Comparison of ENCODE assay signal across 8 cellular contexts in the genomic region with DNA sequence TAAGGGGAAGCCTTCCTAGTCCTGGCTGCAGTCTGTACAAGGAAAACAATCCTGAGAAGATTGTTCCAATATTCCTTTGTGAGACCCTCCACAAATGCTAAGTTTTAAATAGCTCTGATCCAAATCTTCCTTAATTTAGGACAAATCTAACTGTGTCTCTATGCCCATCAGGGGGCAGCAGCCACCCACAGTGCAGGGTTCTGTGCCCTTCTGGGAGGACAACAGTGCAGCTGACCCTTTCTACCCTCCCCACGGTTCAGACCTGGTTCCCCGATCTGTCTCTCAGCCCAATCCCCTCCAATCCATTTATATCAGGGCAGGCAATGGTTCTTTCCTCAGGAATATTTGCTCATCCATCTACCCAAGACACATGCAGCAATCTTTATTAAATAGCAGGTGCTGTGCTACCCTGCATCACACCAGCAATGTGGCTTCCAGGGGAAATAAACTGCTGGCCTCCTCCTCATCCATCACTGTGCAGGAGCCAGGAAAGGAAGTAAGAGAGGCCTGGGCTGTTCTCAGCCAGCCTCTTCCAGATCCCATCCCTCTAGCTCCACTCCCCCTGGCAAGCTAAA. TPM values are rescaled to one million over a fixed set of nuclear protein-coding genes. Genes with fewer than 3 reads are reported as not detected.
DNase-seq lines count a peak whose midpoint lies in the region; ATAC-seq and TF ChIP-seq lines count a peak whose summit lies in the region.

No MANE protein-coding gene starts in this region.

- H3K27me3 ChIP-seq in DOHH2 (ENCODE audit: control insufficient read depth, low read length) (peaks cover 11% of the 10 kb centered on the region), MM.1S (replicated peaks; ENCODE audit: insufficient read depth, low read length) (peaks cover 36% of the 10 kb centered on the region), mesenchymal stem cell (ENCODE audit: control insufficient read depth in 1 of 2, insufficient read depth in 1 of 2, low read length in 2 of 2) (peaks cover 36 to 48% of the 10 kb centered on the region in 2 experiments), upper lobe of right lung (peaks cover 25% of the 10 kb centered on the region)

- no peak overlapping the region for H4K91ac ChIP-seq in mesenchymal stem cell (ENCODE audit: low read length)

- H2AFZ ChIP-seq in MM.1S (ENCODE audit: low read length) (no peak overlapping the region), mesenchymal stem cell (ENCODE audit: low read depth, low read length) (no peak overlapping the region)

- no peak overlapping the region for H4K8ac ChIP-seq in mesenchymal stem cell (ENCODE audit: low read length)

- H3K4me2 ChIP-seq in DOHH2 (ENCODE audit: low read length) = no peak overlapping the region
- no peak overlapping the region for H3K4me2 ChIP-seq in MM.1S (ENCODE audit: low read depth, low read length)
- H3K4me2 ChIP-seq in mesenchymal stem cell (ENCODE audit: low read length, poor library complexity, severe bottlenecking) = no peak overlapping the region

- no peak overlapping the region for H2BK5ac ChIP-seq in mesenchymal stem cell (ENCODE audit: low read depth, low read length, poor library complexity, severe bottlenecking)

- H3K9ac ChIP-seq in MM.1S (ENCODE audit: low read length) (no peak overlapping the region), mesenchymal stem cell (ENCODE audit: low read length) (no peak overlapping the region)

- no peak overlapping the region for H3K4me3 ChIP-seq in DOHH2 (ENCODE audit: low read length)
- H3K4me3 ChIP-seq in MM.1S (ENCODE audit: low read length) = no peak overlapping the region
- no peak overlapping the region for H3K4me3 ChIP-seq in mesenchymal stem cell (ENCODE audit: insufficient read depth in 1 of 2, low read depth in 1 of 2, low read length in 2 of 2)
- no peak overlapping the region for H3K4me3 ChIP-seq in upper lobe of right lung

- no peaks in the 10 kb centered on the region for H4K20me1 ChIP-seq in DOHH2 (ENCODE audit: control insufficient read depth, insufficient read depth, low read depth, low read length)
- no peaks in the 10 kb centered on the region for H4K20me1 ChIP-seq in MM.1S (ENCODE audit: insufficient read depth, low read length)

- H3K79me2 ChIP-seq in DOHH2 (ENCODE audit: control insufficient read depth, low read length) (peaks cover 9% of the 10 kb centered on the region), MM.1S (ENCODE audit: low read length) (peaks cover 9% of the 10 kb centered on the region)

- no peak overlapping the region for H3K4ac ChIP-seq in mesenchymal stem cell (ENCODE audit: low read depth in 1 of 2, low read length in 2 of 2)

- H3K27ac ChIP-seq in DOHH2 (ENCODE audit: low read depth, low read length) (no peak overlapping the region), MM.1S (ENCODE audit: low read length) (no peak overlapping the region), mesenchymal stem cell (ENCODE audit: low read length, poor library complexity, severe bottlenecking) (no peak overlapping the region), upper lobe of right lung (no peak overlapping the region)

- ATAC-seq in upper lobe of right lung (peak; percentile 35), HG02852 (IDR thresholded peaks at IDR 0.05; ENCODE audit: unreplicated experiment) (no peak), HG02884 (IDR thresholded peaks at IDR 0.05; ENCODE audit: unreplicated experiment) (no peak)

- no peak overlapping the region for H3K14ac ChIP-seq in mesenchymal stem cell (ENCODE audit: low read length in 2 of 2)

- DNase-seq in MM.1S (peak; percentile 42), UCSD-AML1 (lab: John Stamatoyannopoulos, UW; ENCODE audit: unreplicated experiment) (peak; percentile 37), dedifferentiated amniotic fluid mesenchymal stem cell (ENCODE audit: extremely low spot score) (peak; percentile 47), mesenchymal stem cell (peak; percentile 63), upper lobe of right lung (peak; percentile 71)

- intact Hi-C loops in upper lobe of right lung (cut with DNase I) = no loop called here

- peak; percentile 85 for TF ChIP-seq CTCF in DOHH2 (IDR thresholded peaks at IDR 0.05; ENCODE audit: low read depth, low read length, poor library complexity, severe bottlenecking)
- peak; percentile 78 for TF ChIP-seq CTCF in MM.1S (IDR thresholded peaks at IDR 0.05; ENCODE audit: low read length)
- peak; percentile 55 for TF ChIP-seq CTCF in upper lobe of right lung (IDR thresholded peaks at IDR 0.05)

- no peak overlapping the region for H2BK15ac ChIP-seq in mesenchymal stem cell (ENCODE audit: low read depth, poor library complexity, severe bottlenecking)

- H3K36me3 ChIP-seq in DOHH2 (ENCODE audit: control insufficient read depth, low read length) (peaks cover 5% of the 10 kb centered on the region; the same call in 1 of the 2 replicates), MM.1S (replicated peaks; ENCODE audit: insufficient read depth, low read length) (no peaks in the 10 kb centered on the region), mesenchymal stem cell (ENCODE audit: control insufficient read depth in 1 of 2, insufficient read depth in 2 of 2, low read depth in 1 of 2, low read length in 2 of 2) (no peaks in the 10 kb centered on the region), upper lobe of right lung (no peaks in the 10 kb centered on the region)

- H2BK120ac ChIP-seq in mesenchymal stem cell (ENCODE audit: low read depth, low read length) = no peak overlapping the region

- H3K9me2 ChIP-seq in DOHH2 (replicated peaks; ENCODE audit: control insufficient read depth, low read length) (no peaks in the 10 kb centered on the region), MM.1S (replicated peaks; ENCODE audit: insufficient read depth, low read length) (no peaks in the 10 kb centered on the region)

- H3K18ac ChIP-seq in mesenchymal stem cell (ENCODE audit: low read depth in 1 of 2, low read length in 2 of 2) = no peak overlapping the region

- H3K9me3 ChIP-seq in DOHH2 (ENCODE audit: control insufficient read depth, insufficient read depth, low read length) (no peaks in the 10 kb centered on the region), MM.1S (replicated peaks; ENCODE audit: insufficient read depth, low read length) (no peaks in the 10 kb centered on the region), mesenchymal stem cell (ENCODE audit: control insufficient read depth, low read length) (no peaks in the 10 kb centered on the region), upper lobe of right lung (no peaks in the 10 kb centered on the region)

- H2BK12ac ChIP-seq in mesenchymal stem cell (ENCODE audit: low read length in 2 of 2) = no peak overlapping the region

- 21% methylated on average over 2 of the region's 2 CpGs for WGBS in mesenchymal stem cell

- H3K23ac ChIP-seq in mesenchymal stem cell (ENCODE audit: low read length in 2 of 2) = no peak overlapping the region

- H2AK5ac ChIP-seq in mesenchymal stem cell (ENCODE audit: low read length, severe bottlenecking) = no peak overlapping the region

- H3K4me1 ChIP-seq in DOHH2 (ENCODE audit: control insufficient read depth, low read length) = peaks cover 4% of the 10 kb centered on the region
- H3K4me1 ChIP-seq in MM.1S (ENCODE audit: low read length) = 0 out of 2 replicates have a peak, but pooled peaks cover 3% of the 10 kb centered on the region
- peaks cover 6% of the 10 kb centered on the region for H3K4me1 ChIP-seq in mesenchymal stem cell (ENCODE audit: control insufficient read depth, insufficient read depth, low read depth, low read length)
- H3K4me1 ChIP-seq in upper lobe of right lung = peaks cover 10% of the 10 kb centered on the region

- H3K79me1 ChIP-seq in mesenchymal stem cell (replicated peaks; ENCODE audit: low read length, poor library complexity, severe bottlenecking) = peaks cover 2% of the 10 kb centered on the region

- H3F3A ChIP-seq in DOHH2 (ENCODE audit: control insufficient read depth, insufficient read depth) = peaks cover 3% of the 10 kb centered on the region; the same call in 1 of the 2 replicates
- H3F3A ChIP-seq in MM.1S (ENCODE audit: insufficient read depth, low read length) = peaks cover 7% of the 10 kb centered on the region

RNA-seq across cellular contexts. Expression of a gene that starts 4.0 kb away (rescaled TPM):
- 19.5 TPM for polyA plus RNA-seq in mesenchymal stem cell (2013, experiment 1 of 2)
- 17.7 TPM for polyA plus RNA-seq in mesenchymal stem cell (2013, experiment 2 of 2)
- 28.3 TPM for total RNA-seq in upper lobe of right lung

RNA-seq across cellular contexts. Expression of a gene that starts 13.8 kb away (rescaled TPM):
- 0.07 TPM for polyA plus RNA-seq in mesenchymal stem cell (2013, experiment 1 of 2)
- 0.11 TPM for polyA plus RNA-seq in mesenchymal stem cell (2013, experiment 2 of 2)
- 0.26 TPM for total RNA-seq in upper lobe of right lung
